In genomic region chr5:143350790-143351603, GRCh38 we compare ENCODE assay signal across 7 cellular contexts. TPM values are rescaled to one million over a fixed set of nuclear protein-coding genes. Genes with fewer than 3 reads are reported as not detected.
DNase-seq lines count a peak whose midpoint lies in the region; ATAC-seq and TF ChIP-seq lines count a peak whose summit lies in the region.

No MANE protein-coding gene starts in this region.

- H3K36me3 ChIP-seq in KMS-11 (ENCODE audit: insufficient read depth) = no peaks in the 10 kb centered on the region
- no peaks in the 10 kb centered on the region for H3K36me3 ChIP-seq in SJCRH30

- H3K36me3 Mint-ChIP-seq in stimulated activated memory B cell treated with anti-CD40 and anti-IgM and Interleukin-4, amounts not matched to agents 10 μg/mL and 1 μg/mL and 100 μg/mL, for 72 hours = peaks cover 8% of the 10 kb centered on the region

- H3K79me2 ChIP-seq in KMS-11 (ENCODE audit: insufficient read depth, low read depth) = peaks cover 100% of the 10 kb centered on the region

- no peak for DNase-seq in dorsolateral prefrontal cortex
- no peak for DNase-seq in central memory CD4-positive, alpha-beta T cell
- DNase-seq in SJCRH30 = no peak

- no peak overlapping the region for H3K4me3 Mint-ChIP-seq in stimulated activated memory B cell treated with anti-CD40 and anti-IgM and Interleukin-4, amounts not matched to agents 10 μg/mL and 1 μg/mL and 100 μg/mL, for 72 hours

- no peaks in the 10 kb centered on the region for H3K9me3 Mint-ChIP-seq in stimulated activated memory B cell treated with anti-CD40 and anti-IgM and Interleukin-4, amounts not matched to agents 10 μg/mL and 1 μg/mL and 100 μg/mL, for 72 hours

- H3K4me1 Mint-ChIP-seq in stimulated activated memory B cell treated with anti-CD40 and anti-IgM and Interleukin-4, amounts not matched to agents 10 μg/mL and 1 μg/mL and 100 μg/mL, for 72 hours = peaks cover 38% of the 10 kb centered on the region

- no peaks in the 10 kb centered on the region for H3K27me3 Mint-ChIP-seq in stimulated activated memory B cell treated with anti-CD40 and anti-IgM and Interleukin-4, amounts not matched to agents 10 μg/mL and 1 μg/mL and 100 μg/mL, for 72 hours

- no peak overlapping the region for H3K9ac ChIP-seq in KMS-11

- peaks cover 85% of the 10 kb centered on the region for H4K20me1 ChIP-seq in KMS-11 (ENCODE audit: insufficient read depth)

- peak overlapping the region; percentile 47; the same call in 1 of the 2 replicates for H3K4me2 ChIP-seq in KMS-11

- ATAC-seq in GM18858 (IDR thresholded peaks at IDR 0.05; ENCODE audit: unreplicated experiment) (peak; percentile 48), HG02588 (IDR thresholded peaks at IDR 0.05; ENCODE audit: unreplicated experiment) (no peak)
- peak; percentile 63 for ATAC-seq in stimulated activated memory B cell treated with anti-CD40 and anti-IgM and Interleukin-4, amounts not matched to agents 10 μg/mL and 1 μg/mL and 100 μg/mL, for 72 hours

- TF ChIP-seq CTCF in KMS-11 (conservative IDR thresholded peaks at IDR 0.05; ENCODE audit: low read depth, low read length) (no peak), dorsolateral prefrontal cortex (IDR thresholded peaks at IDR 0.05 in 54 of 56, conservative IDR thresholded peaks at IDR 0.05 in 2 of 56; ENCODE audit: low read depth in 1 of 56, partially characterized antibody in 56 of 56) (no peak)

- no peak overlapping the region for H2AFZ ChIP-seq in KMS-11 (ENCODE audit: low read depth)

- H3K4me1 ChIP-seq in KMS-11 (ENCODE audit: low read depth, poor library complexity, severe bottlenecking) = peaks cover 100% of the 10 kb centered on the region
- peaks cover 23% of the 10 kb centered on the region for H3K4me1 ChIP-seq in SJCRH30

- H3K9me3 ChIP-seq in SJCRH30 (replicated peaks) = no peaks in the 10 kb centered on the region

- intact Hi-C loops in dorsolateral prefrontal cortex (cut with DNase I) = no loop called here

- H3K27me3 ChIP-seq in KMS-11 (ENCODE audit: insufficient read depth, low read depth) = no peaks in the 10 kb centered on the region
- H3K27me3 ChIP-seq in dorsolateral prefrontal cortex = no peaks in the 10 kb centered on the region
- no peaks in the 10 kb centered on the region for H3K27me3 ChIP-seq in SJCRH30

- H3K27ac ChIP-seq in KMS-11 (no peak overlapping the region), dorsolateral prefrontal cortex (peak overlapping the region in 55 of 59 donors; percentile 3 to 85 (median 66)), SJCRH30 (no peak overlapping the region)

- H3K4me3 ChIP-seq in KMS-11 (IDR thresholded peaks at IDR 0.05; ENCODE audit: insufficient read depth, low read depth, low read length) = no peak overlapping the region
- no peak overlapping the region for H3K4me3 ChIP-seq in dorsolateral prefrontal cortex
- no peak overlapping the region for H3K4me3 ChIP-seq in SJCRH30

- H3K27ac Mint-ChIP-seq in stimulated activated memory B cell treated with anti-CD40 and anti-IgM and Interleukin-4, amounts not matched to agents 10 μg/mL and 1 μg/mL and 100 μg/mL, for 72 hours = no peak overlapping the region

RNA-seq across cellular contexts. Expression of gene NR3C1, which starts 52.5 kb away (rescaled TPM):
- total RNA-seq in dorsolateral prefrontal cortex = 100 to 1,000 TPM in 18 of 120 experiments, 10 to 100 TPM in 102; 56.9 to 114 (median 87.8) TPM
- 27.9 and 31.9 TPM in 2 replicates for total RNA-seq in SJCRH30 (2014; rRNA removed; shearing (Covaris generic))

Comparison
In these comparisons a context has a peak if more than half of its experiments do, and no peak if none do; other contexts are left out.
1. H3K27ac ChIP-seq: peak in dorsolateral prefrontal cortex (55 of 59); none in KMS-11 (single experiment) and SJCRH30 (single experiment).